32 cellular contexts compared by ENCODE assay signal in genomic region chr4:48787031-48787430, GRCh38. TPM values are rescaled to one million over a fixed set of nuclear protein-coding genes. Genes with fewer than 3 reads are reported as not detected.
A peak's percentile ranks its signal among the peaks of the same experiment; 100 is the strongest.
DNase-seq lines count a peak whose midpoint lies in the region; ATAC-seq, FAIRE-seq and TF ChIP-seq lines count a peak whose summit lies in the region.
"Had no signal": no experiment of that assay in that cellular context is flagged by ENCODE, and none has a peak within 500 bp of the region (broad histone marks: within the 10 kb centered on the region; RNA-seq: fewer than 3 reads in every experiment).

No MANE protein-coding gene starts in this region.

- H2AFZ ChIP-seq in KMS-11 (ENCODE audit: low read depth) (0 out of 2 replicates have a peak overlapping the region, but pooled peaks have one; percentile 1), neural progenitor cell (replicated peaks) (no peak overlapping the region)
- H2AFZ ChIP-seq: hepatocyte had no signal

- H3K9me3 Mint-ChIP-seq in neural progenitor cell (no peaks in the 10 kb centered on the region), natural killer cell (no peaks in the 10 kb centered on the region)
- H3K9me3 Mint-ChIP-seq: activated naive CD4-positive, alpha-beta T cell treated with anti-CD3 and anti-CD28 coated beads for 36 hours; CD8-positive, alpha-beta memory T cell; central memory CD8-positive, alpha-beta T cell; type B pancreatic cell had no signal

- peak; percentile 21 for FAIRE-seq in frontal cortex (lab: Jason Lieb, UNC)
- FAIRE-seq: GM12891 had no signal

- peak overlapping the region; percentile 50; the same call in 1 of the 2 replicates for H3K4me2 ChIP-seq in KMS-11
- H3K4me2 ChIP-seq in neural progenitor cell, result peak overlapping the region; percentile 54
- H3K4me2 ChIP-seq: hepatocyte had no signal

- H3K36me3 Mint-ChIP-seq in neural progenitor cell, result no peaks in the 10 kb centered on the region
- H3K36me3 Mint-ChIP-seq in natural killer cell, result no peaks in the 10 kb centered on the region
- H3K36me3 Mint-ChIP-seq: type B pancreatic cell had no signal

- no peaks in the 10 kb centered on the region for H3K9me3 ChIP-seq in neural progenitor cell (ENCODE audit: low read depth)
- H3K9me3 ChIP-seq: esophagus muscularis mucosa, SJSA1 had no signal

- H3K4me3 Mint-ChIP-seq in neural progenitor cell (no peak overlapping the region), natural killer cell (no peak overlapping the region)
- H3K4me3 Mint-ChIP-seq: activated CD8-positive, alpha-beta T cell treated with anti-CD3 and anti-CD28 coated beads, Interleukin-2, amount 10 ng/mL, durations not matched to agents 7 days and 5 days; activated naive CD4-positive, alpha-beta T cell treated with anti-CD3 and anti-CD28 coated beads for 36 hours; CD8-positive, alpha-beta memory T cell; central memory CD8-positive, alpha-beta T cell; type B pancreatic cell had no signal

- H3K4me1 ChIP-seq in KMS-11 (ENCODE audit: low read depth, poor library complexity, severe bottlenecking), result peaks cover 58% of the 10 kb centered on the region
- peaks cover 23% of the 10 kb centered on the region for H3K4me1 ChIP-seq in neural progenitor cell
- H3K4me1 ChIP-seq: SJSA1 had no signal

- H3K4me1 Mint-ChIP-seq in neural progenitor cell (peaks cover 10% of the 10 kb centered on the region), natural killer cell (no peaks in the 10 kb centered on the region)
- H3K4me1 Mint-ChIP-seq: CD8-positive, alpha-beta memory T cell; central memory CD8-positive, alpha-beta T cell had no signal

- intact Hi-C loops in natural killer cell (cut with micrococcal nuclease), result no loop called here

- H3K27me3 ChIP-seq in KMS-11 (ENCODE audit: insufficient read depth, low read depth) (no peaks in the 10 kb centered on the region), neural progenitor cell (no peaks in the 10 kb centered on the region)
- H3K27me3 ChIP-seq: esophagus muscularis mucosa, hepatocyte, SJSA1 had no signal

- no peaks in the 10 kb centered on the region for H3F3A ChIP-seq in neural progenitor cell (ENCODE audit: low read depth)

- H4K20me1 ChIP-seq in KMS-11 (ENCODE audit: insufficient read depth), result no peaks in the 10 kb centered on the region
- no peaks in the 10 kb centered on the region for H4K20me1 ChIP-seq in neural progenitor cell (ENCODE audit: low read depth)

- H3K36me3 ChIP-seq in KMS-11 (ENCODE audit: insufficient read depth) (no peaks in the 10 kb centered on the region), neural progenitor cell (no peaks in the 10 kb centered on the region)
- H3K36me3 ChIP-seq: esophagus muscularis mucosa, SJSA1, WERI-Rb-1 had no signal

- H3K27ac Mint-ChIP-seq in neural progenitor cell (no peak overlapping the region), natural killer cell (no peak overlapping the region)
- H3K27ac Mint-ChIP-seq: activated CD8-positive, alpha-beta T cell treated with anti-CD3 and anti-CD28 coated beads, Interleukin-2, amount 10 ng/mL, durations not matched to agents 7 days and 5 days; activated naive CD4-positive, alpha-beta T cell treated with anti-CD3 and anti-CD28 coated beads for 36 hours; type B pancreatic cell had no signal

- H3K79me2 ChIP-seq in KMS-11 (ENCODE audit: insufficient read depth, low read depth) (no peaks in the 10 kb centered on the region), neural progenitor cell (ENCODE audit: low read depth) (no peaks in the 10 kb centered on the region)
- H3K79me2 ChIP-seq: hepatocyte had no signal

- ATAC-seq in HG02973 (IDR thresholded peaks at IDR 0.05; ENCODE audit: unreplicated experiment) (no peak), natural killer cell (no peak), HG03095 (IDR thresholded peaks at IDR 0.05; ENCODE audit: unreplicated experiment) (no peak)
- ATAC-seq: activated CD8-positive, alpha-beta T cell treated with anti-CD3 and anti-CD28 coated beads, Interleukin-2, amount 10 ng/mL, durations not matched to agents 7 days and 5 days; left cardiac atrium; sciatic nerve had no signal

- DNase-seq in NCI-H748 treated with DMSO at 0.1 percent for 48 hours (lab: John Stamatoyannopoulos, UW), result peak; percentile 24
- no peak for DNase-seq in frontal cortex (ENCODE audit: low spot score in 2 of 2)
- peak; percentile 43 for DNase-seq in neural progenitor cell (ENCODE audit: low spot score)
- no peak for DNase-seq in DMS153 treated with DMSO at 0.1 percent for 48 hours (lab: John Stamatoyannopoulos, UW; ENCODE audit: unreplicated experiment)
- no peak for DNase-seq in natural killer cell
- DNase-seq: activated CD4-positive, alpha-beta T cell treated with anti-CD3 and anti-CD28 coated beads for 4 hours; activated CD8-positive, alpha-beta T cell treated with anti-CD3 and anti-CD28 coated beads, Interleukin-2, amount 10 ng/mL, durations not matched to agents 7 days and 5 days; activated naive CD4-positive, alpha-beta T cell treated with anti-CD3 and anti-CD28 coated beads for 36 hours; CD8-positive, alpha-beta memory T cell; dermis blood vessel endothelial cell; DMS153; foreskin melanocyte; HCEC 1CT; IMR-90; left cardiac atrium; NCI-H187 treated with DMSO at 0.1 percent for 48 hours; NCI-H524 treated with DMSO at 0.1 percent for 48 hours; OCI-M1; stimulated activated CD4-positive, alpha-beta T cell treated with anti-CD3 and anti-CD28 coated beads, Interleukin-4, amount 100 ng/mL, for 1 hour; T1000; WERI-Rb-1 had no signal

- peak overlapping the region; percentile 27; the same call in 1 of the 2 replicates for H3K27ac ChIP-seq in KMS-11
- H3K27ac ChIP-seq in neural progenitor cell, result no peak overlapping the region
- H3K27ac ChIP-seq: esophagus muscularis mucosa, hepatocyte, RWPE1, SJSA1, WERI-Rb-1 had no signal

- no peak overlapping the region for H3K4me3 ChIP-seq in KMS-11 (IDR thresholded peaks at IDR 0.05; ENCODE audit: insufficient read depth, low read depth, low read length)
- no peak overlapping the region for H3K4me3 ChIP-seq in neural progenitor cell
- H3K4me3 ChIP-seq: esophagus muscularis mucosa, hepatocyte, SJSA1 had no signal

- TF ChIP-seq CTCF in KMS-11 (conservative IDR thresholded peaks at IDR 0.05; ENCODE audit: low read depth, low read length), result no peak
- TF ChIP-seq CTCF in neural progenitor cell (IDR thresholded peaks at IDR 0.05), result no peak
- TF ChIP-seq CTCF in natural killer cell (IDR thresholded peaks at IDR 0.05), result no peak

- H3K9ac ChIP-seq in KMS-11 (no peak overlapping the region), neural progenitor cell (no peak overlapping the region)

- no peaks in the 10 kb centered on the region for H3K27me3 Mint-ChIP-seq in neural progenitor cell (ENCODE audit: insufficient read depth, low read depth)
- H3K27me3 Mint-ChIP-seq in natural killer cell (ENCODE audit: low read depth in 2 of 2), result peaks cover 0 to 3% of the 10 kb centered on the region in 2 donors
- H3K27me3 Mint-ChIP-seq: central memory CD8-positive, alpha-beta T cell; type B pancreatic cell had no signal

RNA-seq across cellular contexts. Expression of gene FRYL, which starts 7.0 kb away (rescaled TPM):
- total RNA-seq in frontal cortex, result 60.7 TPM
- 62.8 and 70.5 TPM in 2 replicates for total RNA-seq in neural progenitor cell (ENCODE audit: low replicate concordance)
- total RNA-seq in natural killer cell, result 100 to 1,000 TPM; 143 to 181 (median 146) TPM

RNA-seq across cellular contexts. Expression of gene OCIAD1, which starts 43.9 kb away (rescaled TPM):
- total RNA-seq in frontal cortex (179 TPM), neural progenitor cell (ENCODE audit: low replicate concordance) (162 and 260 TPM in 2 replicates), natural killer cell (100 to 1,000 TPM in 1 of 3 donors, 10 to 100 TPM in 2; 91.4 to 117 (median 93.7) TPM)

Comparison
In these comparisons a context has a peak if more than half of its experiments do, and no peak if none do; other contexts are left out.
1. DNase-seq: peak in NCI-H748 treated with DMSO at 0.1 percent for 48 hours (single experiment) and neural progenitor cell (single experiment); none in frontal cortex (0 of 2), DMS153 treated with DMSO at 0.1 percent for 48 hours (single experiment) and natural killer cell (single experiment).